Comparison of ENCODE assay signal across 26 cellular contexts in genomic region chrX:77564824-77565223, GRCh38.
A peak's percentile ranks its signal among the peaks of the same experiment; 100 is the strongest.
DNase-seq lines count a peak whose midpoint lies in the region; ATAC-seq, FAIRE-seq and TF ChIP-seq lines count a peak whose summit lies in the region.
"Had no signal": no experiment of that assay in that cellular context is flagged by ENCODE, and none has a peak within 500 bp of the region (broad histone marks: within the 10 kb centered on the region; RNA-seq: fewer than 3 reads in every experiment).

No MANE protein-coding gene starts in this region.

- H3K4me1 ChIP-seq in GM23248 (ENCODE audit: insufficient read depth) (no peaks in the 10 kb centered on the region), astrocyte (ENCODE audit: insufficient read depth, low read length) (no peaks in the 10 kb centered on the region)
- H3K4me1 ChIP-seq: transverse colon had no signal

- no peaks in the 10 kb centered on the region for H3K9me3 ChIP-seq in GM23248 (ENCODE audit: low read depth)
- H3K9me3 ChIP-seq in astrocyte (ENCODE audit: insufficient read depth, low read depth, low read length) = no peaks in the 10 kb centered on the region
- H3K9me3 ChIP-seq: transverse colon had no signal

- H3K4me1 Mint-ChIP-seq in astrocyte (ENCODE audit: low read depth, unreplicated experiment) = peaks cover 6% of the 10 kb centered on the region
- H3K4me1 Mint-ChIP-seq: CD14-positive monocyte had no signal

- no peak overlapping the region for H3K27ac Mint-ChIP-seq in astrocyte (ENCODE audit: unreplicated experiment)
- H3K27ac Mint-ChIP-seq: activated naive CD4-positive, alpha-beta T cell treated with anti-CD3 and anti-CD28 coated beads for 36 hours; activated T-helper 1 cell treated with anti-CD3 and anti-CD28 coated beads, Interleukin-12 subunit alpha, Interleukin-12 subunit beta, Interleukin-2, Interleukin-4 antibody, amounts not matched to agents 30 ng/mL and 10 ng/mL and 1 ng/mL, durations not matched to agents 14 hours and 24 hours and 36 hours; IgD-negative memory B cell; natural killer cell treated with Interleukin-12 subunit alpha and Interleukin-12 subunit beta and Interleukin-15 and Interleukin-18, amount 100 ng/mL, for 72 hours had no signal

- H3K27me3 ChIP-seq in GM23248 (replicated peaks; ENCODE audit: insufficient read depth) (no peaks in the 10 kb centered on the region), astrocyte (ENCODE audit: insufficient read depth, low read length) (no peaks in the 10 kb centered on the region)
- H3K27me3 ChIP-seq: cardiac muscle cell, transverse colon had no signal

- H3K9ac ChIP-seq in GM23248 (no peak overlapping the region), astrocyte (ENCODE audit: low read length) (no peak overlapping the region)

- no peak overlapping the region for H3K4me3 ChIP-seq in GM23248
- no peak overlapping the region for H3K4me3 ChIP-seq in astrocyte (ENCODE audit: insufficient read depth, low read depth, low read length)
- H3K4me3 ChIP-seq in fibroblast of mammary gland (ENCODE audit: control insufficient read depth, low read depth, low read length) = no peak overlapping the region
- H3K4me3 ChIP-seq: cardiac muscle cell, transverse colon had no signal

- H3K9me2 ChIP-seq in GM23248 (ENCODE audit: insufficient read depth) = no peaks in the 10 kb centered on the region

- H3K9me3 Mint-ChIP-seq in astrocyte (ENCODE audit: unreplicated experiment) = no peaks in the 10 kb centered on the region
- H3K9me3 Mint-ChIP-seq: IgD-negative memory B cell had no signal

- H3K4me2 ChIP-seq in GM23248 (ENCODE audit: unreplicated experiment) (no peak overlapping the region), astrocyte (ENCODE audit: low read length) (no peak overlapping the region)

- H3F3A ChIP-seq in GM23248 (ENCODE audit: insufficient read depth) = no peaks in the 10 kb centered on the region

- no peaks in the 10 kb centered on the region for H4K20me1 ChIP-seq in GM23248 (ENCODE audit: insufficient read depth)
- peaks cover 3% of the 10 kb centered on the region for H4K20me1 ChIP-seq in astrocyte (ENCODE audit: insufficient read depth, low read length)

- 100% methylated on average over 1 of the region's 1 CpG; no CpG with 5 or more reads in 1 of the 2 experiments for WGBS in GM23248 (ENCODE audit: low coverage in 1 of 2, low lambda C conversion rate in 2 of 2, missing lambda C conversion rate in 2 of 2), 2 experiments

- H3K4me3 Mint-ChIP-seq in astrocyte (ENCODE audit: unreplicated experiment) = no peak overlapping the region
- H3K4me3 Mint-ChIP-seq: activated naive CD4-positive, alpha-beta T cell treated with anti-CD3 and anti-CD28 coated beads for 36 hours; activated T-helper 1 cell treated with anti-CD3 and anti-CD28 coated beads, Interleukin-12 subunit alpha, Interleukin-12 subunit beta, Interleukin-2, Interleukin-4 antibody, amounts not matched to agents 30 ng/mL and 10 ng/mL and 1 ng/mL, durations not matched to agents 14 hours and 24 hours and 36 hours; CD14-positive monocyte; IgD-negative memory B cell; natural killer cell treated with Interleukin-12 subunit alpha and Interleukin-12 subunit beta and Interleukin-15 and Interleukin-18, amount 100 ng/mL, for 72 hours had no signal

- no peaks in the 10 kb centered on the region for H3K27me3 Mint-ChIP-seq in astrocyte (ENCODE audit: low read depth, unreplicated experiment)
- H3K27me3 Mint-ChIP-seq: IgD-negative memory B cell had no signal

- no peak for TF ChIP-seq CTCF in astrocyte (IDR thresholded peaks at IDR 0.05; ENCODE audit: insufficient read depth, low read depth, low read length)
- TF ChIP-seq CTCF in fibroblast of mammary gland (conservative IDR thresholded peaks at IDR 0.05; ENCODE audit: control insufficient read depth, insufficient read depth, low read depth, low read length) = no peak

- peaks cover 2% of the 10 kb centered on the region for H3K36me3 Mint-ChIP-seq in astrocyte (ENCODE audit: low read depth, unreplicated experiment)

- ATAC-seq in GM21529 (IDR thresholded peaks at IDR 0.05; ENCODE audit: unreplicated experiment) = no peak
- ATAC-seq: natural killer cell treated with Interleukin-12 subunit alpha and Interleukin-12 subunit beta and Interleukin-15 and Interleukin-18, amount 100 ng/mL, for 72 hours had no signal

- H3K27ac ChIP-seq in GM23248 (no peak overlapping the region), astrocyte (ENCODE audit: low read depth, low read length) (no peak overlapping the region)
- H3K27ac ChIP-seq: cardiac muscle cell, transverse colon had no signal

- H3K79me2 ChIP-seq in GM23248 (ENCODE audit: insufficient read depth) = peaks cover 10% of the 10 kb centered on the region; the same call in 1 of the 2 replicates
- H3K79me2 ChIP-seq in astrocyte (ENCODE audit: insufficient read depth, low read length) = peaks cover 4% of the 10 kb centered on the region

- H3K36me3 ChIP-seq in GM23248 (ENCODE audit: low read depth) = no peaks in the 10 kb centered on the region
- peaks cover 1% of the 10 kb centered on the region for H3K36me3 ChIP-seq in astrocyte (ENCODE audit: insufficient read depth, low read length)
- H3K36me3 ChIP-seq: cardiac muscle cell, transverse colon had no signal

- FAIRE-seq in astrocyte (lab: Jason Lieb, UNC) = no peak
- FAIRE-seq: H54, keratinocyte had no signal

- in situ Hi-C loops in GM23248 (cut with MboI) = no loop called here

- DNase-seq in GM23248 = peak; percentile 1
- DNase-seq in astrocyte (ENCODE audit: low read depth) = peak; percentile 35
- DNase-seq in fibroblast of mammary gland (ENCODE audit: low read depth) = peak; percentile 25
- peak; percentile 70 for DNase-seq in renal cortical epithelial cell (ENCODE audit: low read depth)
- DNase-seq in SKM-1 treated with dmso at 0.1 percent for 144 hours (lab: John Stamatoyannopoulos, UW; ENCODE audit: unreplicated experiment) = no peak
- no peak for DNase-seq in effector CD4-positive, alpha-beta T cell
- DNase-seq: activated CD4-positive, alpha-beta T cell treated with anti-CD3 and anti-CD28 coated beads, Interleukin-2, amount 50 U/mL, for 4 hours; activated CD8-positive, alpha-beta memory T cell treated with anti-CD3 and anti-CD28 coated beads, Interleukin-2, amount 50 U/mL, for 4 hours; activated naive CD4-positive, alpha-beta T cell treated with anti-CD3 and anti-CD28 coated beads for 36 hours; amniotic stem cell; Calu3; glutamatergic neuron; NCI-H1105 treated with DMSO at 0.1 percent for 48 hours; NCI-H2029 treated with DMSO at 0.1 percent for 48 hours; NCI-H2227 treated with DMSO at 0.1 percent for 48 hours; NCI-H526 treated with DMSO at 0.1 percent for 48 hours; stimulated activated CD4-positive, alpha-beta T cell treated with anti-CD3 and anti-CD28 coated beads, Interleukin-2, amount 100 ng/mL, for 24 hours; transverse colon had no signal

- H2AFZ ChIP-seq in GM23248 = no peak overlapping the region
- H2AFZ ChIP-seq in astrocyte (ENCODE audit: low read depth, low read length) = no peak overlapping the region

Comparison
In these comparisons a context has a peak if more than half of its experiments do, and no peak if none do; other contexts are left out.
1. DNase-seq: peak in GM23248 (single experiment), astrocyte (single experiment), fibroblast of mammary gland (single experiment) and renal cortical epithelial cell (single experiment); none in SKM-1 treated with dmso at 0.1 percent for 144 hours (single experiment) and effector CD4-positive, alpha-beta T cell (single experiment).